In the genomic region with DNA sequence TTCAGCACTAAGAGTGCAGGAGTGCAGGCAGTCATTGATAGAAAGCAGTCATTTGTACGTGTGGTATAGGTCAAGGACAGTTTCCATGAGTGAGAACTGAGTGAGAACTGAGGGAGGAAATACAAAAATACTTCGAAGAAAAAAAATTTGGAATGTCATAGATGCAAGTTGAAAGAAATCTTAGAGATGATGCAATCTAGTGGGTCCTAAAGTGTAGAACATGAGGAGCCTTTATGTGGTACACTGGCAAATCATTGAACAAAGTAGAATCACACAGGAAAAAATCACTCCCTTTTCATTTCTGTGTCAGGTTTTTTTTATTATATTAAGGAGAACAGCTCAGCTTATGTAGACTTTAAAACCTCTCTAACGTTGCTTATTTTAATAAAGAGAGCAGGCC, we compare ENCODE assay signal across 28 cellular contexts. TPM values are rescaled to one million over a fixed set of nuclear protein-coding genes. Genes with fewer than 3 reads are reported as not detected.
"Had no signal": no experiment of that assay in that cellular context is flagged by ENCODE, and none has a peak within 500 bp of the region (broad histone marks: within the 10 kb centered on the region; RNA-seq: fewer than 3 reads in every experiment).

No MANE protein-coding gene starts in this region.

- H3K4me3 Mint-ChIP-seq: activated naive CD8-positive, alpha-beta T cell treated with anti-CD3 and anti-CD28 coated beads for 36 hours; activated T-cell treated with anti-CD3 and anti-CD28 coated beads, Interleukin-2, amount 50 U/mL, for 24 hours; dendritic cell treated with granulocyte-macrophage colony-stimulating factor and Interleukin-4, amounts not matched to agents 40 ng/mL and 50 ng/mL, for 4 days; immature natural killer cell; naive B cell; stimulated activated naive CD8-positive, alpha-beta T cell treated with anti-CD3 and anti-CD28 coated beads, Interleukin-15, Interleukin-2, amounts not matched to agents 100 ng/mL and 50 ng/mL, for 24 hours; WTC11 had no signal

- H3K27me3 ChIP-seq: left lung, thyroid gland had no signal

- H3K36me3 Mint-ChIP-seq: immature natural killer cell, naive B cell had no signal

- FAIRE-seq: bronchial epithelial cell, endometrium had no signal

- H3K9me3 ChIP-seq: thyroid gland had no signal

- H3K4me3 ChIP-seq: left lung, lung, thyroid gland had no signal

- H3K27me3 Mint-ChIP-seq: activated naive CD8-positive, alpha-beta T cell treated with anti-CD3 and anti-CD28 coated beads for 36 hours; dendritic cell treated with granulocyte-macrophage colony-stimulating factor and Interleukin-4, amounts not matched to agents 40 ng/mL and 50 ng/mL, for 4 days; stimulated activated naive CD8-positive, alpha-beta T cell treated with anti-CD3 and anti-CD28 coated beads, Interleukin-15, Interleukin-2, amounts not matched to agents 100 ng/mL and 50 ng/mL, for 24 hours had no signal

- ATAC-seq: left lung, right cardiac atrium, WTC11 had no signal

- H3K79me2 ChIP-seq: parathyroid adenoma had no signal

- H3K27ac Mint-ChIP-seq: activated naive CD8-positive, alpha-beta T cell treated with anti-CD3 and anti-CD28 coated beads for 36 hours; activated T-cell treated with anti-CD3 and anti-CD28 coated beads, Interleukin-2, amount 50 U/mL, for 24 hours; dendritic cell treated with granulocyte-macrophage colony-stimulating factor and Interleukin-4, amounts not matched to agents 40 ng/mL and 50 ng/mL, for 4 days; immature natural killer cell; naive B cell; stimulated activated naive CD8-positive, alpha-beta T cell treated with anti-CD3 and anti-CD28 coated beads, Interleukin-15, Interleukin-2, amounts not matched to agents 100 ng/mL and 50 ng/mL, for 24 hours; WTC11 had no signal

- H2AFZ ChIP-seq: parathyroid adenoma had no signal

- H3K9me3 Mint-ChIP-seq: activated T-cell treated with anti-CD3 and anti-CD28 coated beads, Interleukin-2, amount 50 U/mL, for 24 hours had no signal

- H3K4me1 Mint-ChIP-seq: immature natural killer cell, naive B cell had no signal

- H3K27ac ChIP-seq: left lung, parathyroid adenoma, thyroid gland had no signal

- H3K36me3 ChIP-seq: left lung, thyroid gland had no signal

- H3K4me1 ChIP-seq: left lung, parathyroid adenoma, thyroid gland had no signal

- DNase-seq: activated CD8-positive, alpha-beta memory T cell treated with anti-CD3 and anti-CD28 coated beads for 24 hours; activated CD8-positive, alpha-beta memory T cell treated with anti-CD3 and anti-CD28 coated beads, Interleukin-2, amount 50 U/mL, for 4 hours; activated naive CD4-positive, alpha-beta T cell treated with Interleukin-2 at 50 U/mL for 16 hours; activated naive CD8-positive, alpha-beta T cell treated with anti-CD3 and anti-CD28 coated beads for 36 hours; activated T-cell treated with anti-CD3 and anti-CD28 coated beads, Interleukin-2, amount 50 U/mL, for 24 hours; amniotic stem cell; cerebellar nuclear complex; effector CD4-positive, alpha-beta T cell; foreskin melanocyte; immature natural killer cell; kidney glomerular epithelial cell; left lung; naive B cell; nucleus accumbens; right cardiac atrium; stimulated activated CD4-positive, alpha-beta T cell treated with anti-CD3 and anti-CD28 coated beads, Interleukin-12 subunit alpha, Interleukin-12 subunit beta, amount 100 ng/mL, for 4 hours; stimulated activated CD4-positive, alpha-beta T cell treated with anti-CD3 and anti-CD28 coated beads, Interleukin-1b, Interleukin-23, amount 100 ng/mL, for 48 hours; substantia nigra; T1000; thyroid gland had no signal

- H3K9ac ChIP-seq: parathyroid adenoma had no signal

RNA-seq across cellular contexts. Expression of gene SLC1A1, which starts 26.4 kb away (rescaled TPM):
- total RNA-seq: skeletal muscle tissue had no signal
